In genomic region chr6:6804843-6805680, GRCh38 we compare ENCODE assay signal across 1 cellular context.
TF ChIP-seq lines count a peak whose summit lies in the region.

No MANE protein-coding gene starts in this region.

TF ChIP-seq in H1, 55 proteins besides CTCF, POLR2A, EP300 and RAD21:
- no peak for TF ChIP-seq CREB1 (IDR thresholded peaks at IDR 0.05)
- TF ChIP-seq KDM1A (IDR thresholded peaks at IDR 0.05; ENCODE audit: borderline replicate concordance, low read length), result peak; percentile 87; the same call in 1 of the 2 replicates
